8 cellular contexts compared by ENCODE assay signal in the genomic region with DNA sequence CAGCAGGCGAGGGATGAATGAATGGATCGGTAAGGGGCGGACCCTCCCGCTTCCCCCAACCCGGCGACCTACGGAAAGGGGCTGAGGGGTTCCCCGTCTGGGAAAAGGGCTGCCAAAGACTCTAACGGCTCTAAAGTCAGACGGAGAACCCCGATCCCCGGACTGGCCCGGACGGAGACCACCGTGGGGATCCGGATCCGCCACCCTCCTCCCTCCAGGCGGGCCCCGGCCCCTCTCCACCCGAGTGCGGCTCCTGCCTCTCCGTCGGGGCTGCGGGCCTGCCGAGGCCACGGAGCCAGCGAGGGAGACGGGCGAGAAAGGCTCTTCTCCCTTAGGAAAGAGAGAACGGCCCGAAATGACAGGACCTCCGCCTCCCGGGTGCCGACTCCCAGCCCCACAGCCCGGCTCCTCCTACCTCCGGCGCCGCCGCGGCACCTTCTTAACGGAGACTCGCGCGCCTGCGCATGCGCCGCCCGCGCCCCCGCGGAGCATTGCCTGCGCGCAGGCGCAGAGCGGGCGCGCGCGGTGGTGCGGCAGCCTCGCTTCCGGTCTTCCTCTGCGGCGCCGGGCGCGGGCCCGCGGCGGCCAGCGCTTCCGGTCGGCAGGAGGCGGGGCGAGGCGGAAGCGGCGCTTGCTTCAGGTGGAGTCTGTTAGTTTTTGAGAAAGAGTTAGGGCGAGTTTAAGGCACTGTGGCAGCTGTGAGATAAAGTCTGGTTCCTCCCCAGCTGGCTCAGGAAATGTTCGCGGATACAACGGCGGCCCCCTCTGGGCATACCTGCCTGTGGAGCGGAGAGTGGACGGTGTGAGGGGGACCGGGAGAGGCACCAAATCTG. TPM values are rescaled to one million over a fixed set of nuclear protein-coding genes. Genes with fewer than 3 reads are reported as not detected.
DNase-seq lines count a peak whose midpoint lies in the region; ATAC-seq, FAIRE-seq and TF ChIP-seq lines count a peak whose summit lies in the region.

A gene with protein sequence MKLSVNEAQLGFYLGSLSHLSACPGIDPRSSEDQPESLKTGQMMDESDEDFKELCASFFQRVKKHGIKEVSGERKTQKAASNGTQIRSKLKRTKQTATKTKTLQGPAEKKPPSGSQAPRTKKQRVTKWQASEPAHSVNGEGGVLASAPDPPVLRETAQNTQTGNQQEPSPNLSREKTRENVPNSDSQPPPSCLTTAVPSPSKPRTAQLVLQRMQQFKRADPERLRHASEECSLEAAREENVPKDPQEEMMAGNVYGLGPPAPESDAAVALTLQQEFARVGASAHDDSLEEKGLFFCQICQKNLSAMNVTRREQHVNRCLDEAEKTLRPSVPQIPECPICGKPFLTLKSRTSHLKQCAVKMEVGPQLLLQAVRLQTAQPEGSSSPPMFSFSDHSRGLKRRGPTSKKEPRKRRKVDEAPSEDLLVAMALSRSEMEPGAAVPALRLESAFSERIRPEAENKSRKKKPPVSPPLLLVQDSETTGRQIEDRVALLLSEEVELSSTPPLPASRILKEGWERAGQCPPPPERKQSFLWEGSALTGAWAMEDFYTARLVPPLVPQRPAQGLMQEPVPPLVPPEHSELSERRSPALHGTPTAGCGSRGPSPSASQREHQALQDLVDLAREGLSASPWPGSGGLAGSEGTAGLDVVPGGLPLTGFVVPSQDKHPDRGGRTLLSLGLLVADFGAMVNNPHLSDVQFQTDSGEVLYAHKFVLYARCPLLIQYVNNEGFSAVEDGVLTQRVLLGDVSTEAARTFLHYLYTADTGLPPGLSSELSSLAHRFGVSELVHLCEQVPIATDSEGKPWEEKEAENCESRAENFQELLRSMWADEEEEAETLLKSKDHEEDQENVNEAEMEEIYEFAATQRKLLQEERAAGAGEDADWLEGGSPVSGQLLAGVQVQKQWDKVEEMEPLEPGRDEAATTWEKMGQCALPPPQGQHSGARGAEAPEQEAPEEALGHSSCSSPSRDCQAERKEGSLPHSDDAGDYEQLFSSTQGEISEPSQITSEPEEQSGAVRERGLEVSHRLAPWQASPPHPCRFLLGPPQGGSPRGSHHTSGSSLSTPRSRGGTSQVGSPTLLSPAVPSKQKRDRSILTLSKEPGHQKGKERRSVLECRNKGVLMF (N-terminal part only) (minus strand): TSS at position 462 of the 833 bp plus-strand sequence. CDS start 2,642 bp downstream, outside the sequence.

- POLR2A ChIA-PET in A549 (lab: Yijun Ruan, JAX): interaction anchor here (1.2 kb wide), 1 partner anchor 15 kb away, joined by 4 read pairs; no protein-coding TSS in a partner anchor

- H3K27me3 ChIP-seq in iPS-15b (ENCODE audit: control insufficient read depth, insufficient read depth, low read length): no peaks in the 10 kb centered on the region

- TF ChIP-seq RAD21 in A549 (conservative IDR thresholded peaks at IDR 0.05 in 1 of 2, IDR thresholded peaks at IDR 0.05 in 1 of 2): no peak

- H3K9me3 Mint-ChIP-seq in brain: no peaks in the 10 kb centered on the region

- peak; percentile 71 for TF ChIP-seq POLR2A in A549 (IDR thresholded peaks at IDR 0.05; ENCODE audit: low read length)

- H3K27ac Mint-ChIP-seq in brain: peak within 1 kb of the TSS; percentile 89 to 97 (median 95)

- CTCF ChIA-PET in A549 (lab: Yijun Ruan, JAX): interaction anchor here (0.8 kb wide), 1 partner anchor 79 kb away, joined by 3 read pairs; no protein-coding TSS in a partner anchor

- FAIRE-seq in A549 (lab: Jason Lieb, UNC): no peak

- no peak for TF ChIP-seq CTCF in A549 (IDR thresholded peaks at IDR 0.05)
- no peak for TF ChIP-seq CTCF in brain (conservative IDR thresholded peaks at IDR 0.05)

- H3K36me3 Mint-ChIP-seq in brain: peaks cover 26% of the 10 kb centered on the region

- TF ChIP-seq EP300 in A549 (IDR thresholded peaks at IDR 0.05): no peak

- H3K27ac ChIP-seq in A549: peak within 1 kb of the TSS; percentile 88 to 96

- peaks cover 14% of the 10 kb centered on the region for H3K4me1 ChIP-seq in A549
- peaks cover 8% of the 10 kb centered on the region for H3K4me1 ChIP-seq in iPS-15b (ENCODE audit: control insufficient read depth, insufficient read depth, low read length)

- peaks cover 15% of the 10 kb centered on the region for H3K27me3 Mint-ChIP-seq in brain

- H3K9me3 ChIP-seq in A549: no peaks in the 10 kb centered on the region
- no peaks in the 10 kb centered on the region for H3K9me3 ChIP-seq in iPS-15b (ENCODE audit: control insufficient read depth, insufficient read depth, low read length)

- H3K36me3 ChIP-seq in iPS-15b (ENCODE audit: control insufficient read depth, insufficient read depth, low read length): peaks cover 2% of the 10 kb centered on the region

- peak within 1 kb of the TSS; percentile 85 for H3K9ac ChIP-seq in iPS-15b (ENCODE audit: low read depth, low read length)

- H3K4me2 ChIP-seq in A549: peak within 1 kb of the TSS; percentile 84

- under 1% methylated on average over 29 of the region's 86 CpGs for WGBS in A549 (ENCODE audit: missing lambda C conversion rate)

- peaks cover 51% of the 10 kb centered on the region for H3K4me1 Mint-ChIP-seq in brain

- H3K4me3 ChIP-seq in A549 (peak within 1 kb of the TSS; percentile 90), iPS-15b (ENCODE audit: low read depth, low read length) (peak within 1 kb of the TSS; percentile 98), skeletal muscle cell (ENCODE audit: low read depth, low read length) (peak within 1 kb of the TSS; percentile 97)

- ATAC-seq in A549: peak; percentile 94 to 97
- peak; percentile 80 for ATAC-seq in GM18868 (IDR thresholded peaks at IDR 0.05; ENCODE audit: unreplicated experiment)
- ATAC-seq in HG03097 (IDR thresholded peaks at IDR 0.05; ENCODE audit: low FRiP score, unreplicated experiment): peak; percentile 85

- peak within 1 kb of the TSS; percentile 95 to 100 (median 99) for H3K4me3 Mint-ChIP-seq in brain

- DNase-seq in A549 (ENCODE audit: low read depth in 1 of 2, low spot score in 1 of 2) (peak; percentile 89 to 98), NCI-H2171 (lab: John Stamatoyannopoulos, UW) (peak; percentile 90), UCSD-AML1 (lab: John Stamatoyannopoulos, UW; ENCODE audit: unreplicated experiment) (peak; percentile 97), skeletal muscle cell (ENCODE audit: low read depth) (peak; percentile 49)

TF ChIP-seq in A549, 52 proteins besides CTCF, POLR2A, EP300 and RAD21:
- TF ChIP-seq PHF8 (IDR thresholded peaks at IDR 0.05; ENCODE audit: borderline replicate concordance, low read depth): peak; percentile 43; the same call in 1 of the 2 replicates
- TF ChIP-seq, protein P1, sequence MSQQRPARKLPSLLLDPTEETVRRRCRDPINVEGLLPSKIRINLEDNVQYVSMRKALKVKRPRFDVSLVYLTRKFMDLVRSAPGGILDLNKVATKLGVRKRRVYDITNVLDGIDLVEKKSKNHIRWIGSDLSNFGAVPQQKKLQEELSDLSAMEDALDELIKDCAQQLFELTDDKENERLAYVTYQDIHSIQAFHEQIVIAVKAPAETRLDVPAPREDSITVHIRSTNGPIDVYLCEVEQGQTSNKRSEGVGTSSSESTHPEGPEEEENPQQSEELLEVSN (IDR thresholded peaks at IDR 0.05; ENCODE audit: borderline replicate concordance, low read depth): no peak
- TF ChIP-seq, protein P2, sequence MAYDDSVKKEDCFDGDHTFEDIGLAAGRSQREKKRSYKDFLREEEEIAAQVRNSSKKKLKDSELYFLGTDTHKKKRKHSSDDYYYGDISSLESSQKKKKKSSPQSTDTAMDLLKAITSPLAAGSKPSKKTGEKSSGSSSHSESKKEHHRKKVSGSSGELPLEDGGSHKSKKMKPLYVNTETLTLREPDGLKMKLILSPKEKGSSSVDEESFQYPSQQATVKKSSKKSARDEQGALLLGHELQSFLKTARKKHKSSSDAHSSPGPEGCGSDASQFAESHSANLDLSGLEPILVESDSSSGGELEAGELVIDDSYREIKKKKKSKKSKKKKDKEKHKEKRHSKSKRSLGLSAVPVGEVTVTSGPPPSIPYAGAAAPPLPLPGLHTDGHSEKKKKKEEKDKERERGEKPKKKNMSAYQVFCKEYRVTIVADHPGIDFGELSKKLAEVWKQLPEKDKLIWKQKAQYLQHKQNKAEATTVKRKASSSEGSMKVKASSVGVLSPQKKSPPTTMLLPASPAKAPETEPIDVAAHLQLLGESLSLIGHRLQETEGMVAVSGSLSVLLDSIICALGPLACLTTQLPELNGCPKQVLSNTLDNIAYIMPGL (CRISPR knock-in tag; IDR thresholded peaks at IDR 0.05; ENCODE audit: borderline replicate concordance): no peak
- peak in 1 of 2 experiments; percentile 41; a peak in 2 of 5 replicates for TF ChIP-seq JUN (IDR thresholded peaks at IDR 0.05)
- 0 out of 2 replicates have a peak, but pooled peaks have one; percentile 6 for TF ChIP-seq GATA3 (IDR thresholded peaks at IDR 0.05; ENCODE audit: borderline replicate concordance)

RNA-seq across cellular contexts. Expression of the gene that starts here (rescaled TPM):
- polyA plus RNA-seq in A549 (2011; rRNA removed) (3.0 and 4.2 TPM in 2 replicates), A549 (2017; fragmentation: RNase III; extraction: RNeasy Plus Mini Kit Qiagen cat#74134 plus additional on column Dnase treatment) (4.5 to 5.0 TPM (median 4.7 TPM) in 3 replicates), brain (ENCODE audit: insufficient read depth, low read depth, low replicate concordance) (6.3 TPM)
- 2.1 and 2.7 TPM in 2 replicates for polyA plus RNA-seq in A549 (2012; cell fraction: cytosol; rRNA removed)
- 11.0 and 11.3 TPM in 2 replicates for polyA plus RNA-seq in A549 (2012; cell fraction: nucleus; rRNA removed)
- polyA minus RNA-seq in A549 (2011; rRNA and poly(A)+ RNA removed): 5.2 and 6.6 TPM in 2 replicates

Comparison
In these comparisons a context has a peak if more than half of its experiments do, and no peak if none do; other contexts are left out.
1. Peak in every context shown above with its lines: DNase-seq, ATAC-seq, H3K4me3 ChIP-seq and H3K27ac ChIP-seq.